In genomic region chr10:3852147-3852904, GRCh38 we compare ENCODE assay signal across 1 cellular context.
TF ChIP-seq lines count a peak whose summit lies in the region.

No MANE protein-coding gene starts in this region.

TF ChIP-seq in SK-N-SH, 30 proteins besides CTCF, POLR2A, EP300 and RAD21 (continued from another document):
- TF ChIP-seq USF2 (IDR thresholded peaks at IDR 0.05; ENCODE audit: borderline replicate concordance, low read depth, low read length) (no peak), REST (IDR thresholded peaks at IDR 0.05; ENCODE audit: low read depth, low read length) (no peak), GATA2 (CRISPR knock-in tag; IDR thresholded peaks at IDR 0.05) (no peak), CHD2 (IDR thresholded peaks at IDR 0.05; ENCODE audit: low read length, partially characterized antibody) (no peak), ELF1 (IDR thresholded peaks at IDR 0.05) (no peak), EZH2phosphoT487 (IDR thresholded peaks at IDR 0.05; ENCODE audit: borderline replicate concordance, low read depth) (no peak), TEAD4 (IDR thresholded peaks at IDR 0.05; ENCODE audit: borderline replicate concordance, insufficient read depth) (peak; percentile 90), RFX5 (IDR thresholded peaks at IDR 0.05; ENCODE audit: low read length) (no peak), JUND (IDR thresholded peaks at IDR 0.05) (peak; percentile 97), USF1 (IDR thresholded peaks at IDR 0.05; ENCODE audit: borderline replicate concordance, low read depth) (0 out of 2 replicates have a peak, but pooled peaks have one; percentile 29)
